In genomic region chr10:117075064-117075463, GRCh38 we compare ENCODE assay signal across 1 cellular context.
A peak's percentile ranks its signal among the peaks of the same experiment; 100 is the strongest.
TF ChIP-seq lines count a peak whose summit lies in the region.

No MANE protein-coding gene starts in this region.

TF ChIP-seq in K562, 482 proteins besides CTCF, POLR2A, EP300 and RAD21 (continued from another document):
- TF ChIP-seq SP2 (IDR thresholded peaks at IDR 0.05; ENCODE audit: extremely low read depth, low read depth, low read length, poor library complexity, severe bottlenecking) (no peak), ATF1 (CRISPR knock-in tag; IDR thresholded peaks at IDR 0.05) (no peak), ATF1 (tag; IDR thresholded peaks at IDR 0.05) (no peak), MAFG (tag; conservative IDR thresholded peaks at IDR 0.05) (peak; percentile 45), MCM2 (IDR thresholded peaks at IDR 0.05; ENCODE audit: low read depth) (no peak), MCM7 (IDR thresholded peaks at IDR 0.05) (no peak), ESRRB (CRISPR knock-in tag; IDR thresholded peaks at IDR 0.05; ENCODE audit: borderline replicate concordance) (no peak), SNIP1 (IDR thresholded peaks at IDR 0.05; ENCODE audit: low read depth) (no peak)
